28 cellular contexts compared by ENCODE assay signal in the genomic region with DNA sequence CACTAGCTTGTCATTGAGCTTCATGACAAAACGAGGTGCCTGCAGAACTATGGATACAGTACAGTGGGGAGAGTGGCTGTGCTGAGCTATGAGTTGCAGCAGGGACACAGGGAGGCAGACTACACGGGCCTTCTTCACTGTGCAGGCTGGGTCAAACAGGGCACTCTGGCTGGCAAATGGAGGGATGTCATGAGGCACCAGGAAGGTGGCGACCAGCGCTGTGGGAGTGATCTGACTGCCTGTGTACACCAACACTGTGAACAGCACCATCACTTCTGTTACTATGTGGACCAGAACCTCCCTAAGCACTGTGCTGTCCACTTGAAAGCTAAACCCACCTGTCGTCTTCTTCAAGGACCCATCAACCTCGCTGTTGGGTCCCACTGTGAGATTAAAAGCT. TPM values are rescaled to one million over a fixed set of nuclear protein-coding genes. Genes with fewer than 3 reads are reported as not detected.
"Had no signal": no experiment of that assay in that cellular context is flagged by ENCODE, and none has a peak within 500 bp of the region (broad histone marks: within the 10 kb centered on the region; RNA-seq: fewer than 3 reads in every experiment).

No MANE protein-coding gene starts in this region.

- H3K27ac Mint-ChIP-seq: stimulated activated effector memory CD8-positive, alpha-beta T cell treated with anti-CD3 and anti-CD28 coated beads, Interleukin-12 subunit alpha, Interleukin-12 subunit beta, amount 100 ng/mL, for 72 hours; stimulated activated memory B cell treated with anti-CD40 and anti-IgM and Interleukin-4, amounts not matched to agents 10 μg/mL and 1 μg/mL and 100 μg/mL, for 72 hours; stimulated activated naive B cell treated with anti-CD40 and anti-IgM and Interleukin-4, amounts not matched to agents 10 μg/mL and 1 μg/mL and 100 μg/mL, for 72 hours; stimulated activated naive CD8-positive, alpha-beta T cell treated with anti-CD3 and anti-CD28 coated beads, Interleukin-15, amount 100 ng/mL, for 72 hours; stimulated activated naive CD8-positive, alpha-beta T cell treated with anti-CD3 and anti-CD28 coated beads, Interleukin-15, Interleukin-2, amounts not matched to agents 100 ng/mL and 50 ng/mL, for 24 hours; type B pancreatic cell had no signal

- H3K9me3 ChIP-seq: stomach, suprapubic skin, testis, thoracic aorta, thyroid gland, transverse colon, upper lobe of left lung, upper lobe of right lung, uterus, vagina had no signal

- H3K36me3 Mint-ChIP-seq: stimulated activated effector memory CD8-positive, alpha-beta T cell treated with anti-CD3 and anti-CD28 coated beads, Interleukin-12 subunit alpha, Interleukin-12 subunit beta, amount 100 ng/mL, for 72 hours; stimulated activated memory B cell treated with anti-CD40 and anti-IgM and Interleukin-4, amounts not matched to agents 10 μg/mL and 1 μg/mL and 100 μg/mL, for 72 hours had no signal

- H3K27me3 ChIP-seq: testis, thyroid gland, transverse colon, upper lobe of left lung, uterus, vagina had no signal

- ATAC-seq: stimulated activated effector memory CD8-positive, alpha-beta T cell treated with anti-CD3 and anti-CD28 coated beads, Interleukin-12 subunit alpha, Interleukin-12 subunit beta, amount 100 ng/mL, for 72 hours; stimulated activated memory B cell treated with anti-CD40 and anti-IgM and Interleukin-4, amounts not matched to agents 10 μg/mL and 1 μg/mL and 100 μg/mL, for 72 hours; stimulated activated naive B cell treated with anti-CD40 and anti-IgM and Interleukin-4, amounts not matched to agents 10 μg/mL and 1 μg/mL and 100 μg/mL, for 72 hours; stimulated activated naive CD8-positive, alpha-beta T cell treated with anti-CD3 and anti-CD28 coated beads, Interleukin-15, amount 100 ng/mL, for 72 hours; stimulated activated naive CD8-positive, alpha-beta T cell treated with anti-CD3 and anti-CD28 coated beads, Interleukin-15, Interleukin-2, amounts not matched to agents 100 U/mL and 50 U/mL, for 24 hours; upper lobe of right lung had no signal

- H3K4me1 ChIP-seq: testis, upper lobe of right lung, uterus, vagina had no signal

- DNase-seq: stimulated activated CD4-positive, alpha-beta T cell treated with anti-CD3 and anti-CD28 coated beads, Interleukin-2, amount 100 ng/mL, for 48 hours; stimulated activated CD4-positive, alpha-beta T cell treated with anti-CD3 and anti-CD28 coated beads, Interleukin-4, amount 100 ng/mL, for 1 hour; stimulated activated CD4-positive, alpha-beta T cell treated with anti-CD3 and anti-CD28 coated beads, Interleukin-4, amount 100 ng/mL, for 24 hours; stimulated activated CD4-positive, alpha-beta T cell treated with anti-CD3 and anti-CD28 coated beads, Interleukin-4, amount 100 ng/mL, for 4 hours; stimulated activated CD8-positive, alpha-beta memory T cell treated with anti-CD3 and anti-CD28 coated beads, Interleukin-4, amount 100 ng/mL, for 48 hours; stimulated activated naive B cell treated with anti-CD40 and anti-IgM and Interleukin-4, amounts not matched to agents 10 μg/mL and 1 μg/mL and 100 μg/mL, for 72 hours; stimulated activated naive CD4-positive, alpha-beta T cell; stimulated activated naive CD4-positive, alpha-beta T cell treated with Interleukin-2 at 50 U/mL for 16 hours; stimulated activated naive CD8-positive, alpha-beta T cell treated with anti-CD3 and anti-CD28 coated beads, Interleukin-15, amount 100 ng/mL, for 72 hours; stimulated activated naive CD8-positive, alpha-beta T cell treated with anti-CD3 and anti-CD28 coated beads, Interleukin-15, Interleukin-2, amounts not matched to agents 100 U/mL and 50 U/mL, for 24 hours; stomach; substantia nigra; testis; thyroid gland; transverse colon; trophoblast cell; upper lobe of left lung; upper lobe of right lung; uterus had no signal

- H3K4me3 Mint-ChIP-seq: stimulated activated effector memory CD8-positive, alpha-beta T cell treated with anti-CD3 and anti-CD28 coated beads, Interleukin-12 subunit alpha, Interleukin-12 subunit beta, amount 100 ng/mL, for 72 hours; stimulated activated memory B cell treated with anti-CD40 and anti-IgM and Interleukin-4, amounts not matched to agents 10 μg/mL and 1 μg/mL and 100 μg/mL, for 72 hours; stimulated activated naive B cell treated with anti-CD40 and anti-IgM and Interleukin-4, amounts not matched to agents 10 μg/mL and 1 μg/mL and 100 μg/mL, for 72 hours; stimulated activated naive CD8-positive, alpha-beta T cell treated with anti-CD3 and anti-CD28 coated beads, Interleukin-15, amount 100 ng/mL, for 72 hours; stimulated activated naive CD8-positive, alpha-beta T cell treated with anti-CD3 and anti-CD28 coated beads, Interleukin-15, Interleukin-2, amounts not matched to agents 100 ng/mL and 50 ng/mL, for 24 hours; type B pancreatic cell had no signal

- H3K27ac ChIP-seq: stomach, suprapubic skin, testis, thoracic aorta, thyroid gland, tibial artery, tibial nerve, transverse colon, upper lobe of left lung, upper lobe of right lung, uterus, vagina had no signal

- H3K4me3 ChIP-seq: stomach, suprapubic skin, testis, thoracic aorta, thyroid gland, tibial artery, tibial nerve, transverse colon, upper lobe of left lung, upper lobe of right lung, uterus, vagina had no signal

- H3K4me1 Mint-ChIP-seq: stimulated activated memory B cell treated with anti-CD40 and anti-IgM and Interleukin-4, amounts not matched to agents 10 μg/mL and 1 μg/mL and 100 μg/mL, for 72 hours had no signal

- H3K9me3 Mint-ChIP-seq: stimulated activated effector memory CD8-positive, alpha-beta T cell treated with anti-CD3 and anti-CD28 coated beads, Interleukin-12 subunit alpha, Interleukin-12 subunit beta, amount 100 ng/mL, for 72 hours; stimulated activated memory B cell treated with anti-CD40 and anti-IgM and Interleukin-4, amounts not matched to agents 10 μg/mL and 1 μg/mL and 100 μg/mL, for 72 hours; stimulated activated naive B cell treated with anti-CD40 and anti-IgM and Interleukin-4, amounts not matched to agents 10 μg/mL and 1 μg/mL and 100 μg/mL, for 72 hours; stimulated activated naive CD8-positive, alpha-beta T cell treated with anti-CD3 and anti-CD28 coated beads, Interleukin-15, Interleukin-2, amounts not matched to agents 100 ng/mL and 50 ng/mL, for 24 hours had no signal

- H3K36me3 ChIP-seq: stomach, suprapubic skin, thoracic aorta, thyroid gland, tibial artery, transverse colon, upper lobe of left lung, upper lobe of right lung, uterus, vagina had no signal

RNA-seq across cellular contexts. Expression of a gene that starts 3.1 kb away (rescaled TPM):
- total RNA-seq: upper lobe of right lung, vagina had no signal
